Comparison of ENCODE assay signal across 1 cellular context in genomic region chr15:86167816-86168215, GRCh38.
TF ChIP-seq lines count a peak whose summit lies in the region.

No MANE protein-coding gene starts in this region.

TF ChIP-seq in GM23338, 12 proteins besides CTCF, POLR2A, EP300 and RAD21 (continued from another document):
- TF ChIP-seq, protein P1, sequence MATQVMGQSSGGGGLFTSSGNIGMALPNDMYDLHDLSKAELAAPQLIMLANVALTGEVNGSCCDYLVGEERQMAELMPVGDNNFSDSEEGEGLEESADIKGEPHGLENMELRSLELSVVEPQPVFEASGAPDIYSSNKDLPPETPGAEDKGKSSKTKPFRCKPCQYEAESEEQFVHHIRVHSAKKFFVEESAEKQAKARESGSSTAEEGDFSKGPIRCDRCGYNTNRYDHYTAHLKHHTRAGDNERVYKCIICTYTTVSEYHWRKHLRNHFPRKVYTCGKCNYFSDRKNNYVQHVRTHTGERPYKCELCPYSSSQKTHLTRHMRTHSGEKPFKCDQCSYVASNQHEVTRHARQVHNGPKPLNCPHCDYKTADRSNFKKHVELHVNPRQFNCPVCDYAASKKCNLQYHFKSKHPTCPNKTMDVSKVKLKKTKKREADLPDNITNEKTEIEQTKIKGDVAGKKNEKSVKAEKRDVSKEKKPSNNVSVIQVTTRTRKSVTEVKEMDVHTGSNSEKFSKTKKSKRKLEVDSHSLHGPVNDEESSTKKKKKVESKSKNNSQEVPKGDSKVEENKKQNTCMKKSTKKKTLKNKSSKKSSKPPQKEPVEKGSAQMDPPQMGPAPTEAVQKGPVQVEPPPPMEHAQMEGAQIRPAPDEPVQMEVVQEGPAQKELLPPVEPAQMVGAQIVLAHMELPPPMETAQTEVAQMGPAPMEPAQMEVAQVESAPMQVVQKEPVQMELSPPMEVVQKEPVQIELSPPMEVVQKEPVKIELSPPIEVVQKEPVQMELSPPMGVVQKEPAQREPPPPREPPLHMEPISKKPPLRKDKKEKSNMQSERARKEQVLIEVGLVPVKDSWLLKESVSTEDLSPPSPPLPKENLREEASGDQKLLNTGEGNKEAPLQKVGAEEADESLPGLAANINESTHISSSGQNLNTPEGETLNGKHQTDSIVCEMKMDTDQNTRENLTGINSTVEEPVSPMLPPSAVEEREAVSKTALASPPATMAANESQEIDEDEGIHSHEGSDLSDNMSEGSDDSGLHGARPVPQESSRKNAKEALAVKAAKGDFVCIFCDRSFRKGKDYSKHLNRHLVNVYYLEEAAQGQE (IDR thresholded peaks at IDR 0.05; ENCODE audit: unreplicated experiment) = no peak
